Comparison of ENCODE assay signal across 26 cellular contexts in the genomic region with DNA sequence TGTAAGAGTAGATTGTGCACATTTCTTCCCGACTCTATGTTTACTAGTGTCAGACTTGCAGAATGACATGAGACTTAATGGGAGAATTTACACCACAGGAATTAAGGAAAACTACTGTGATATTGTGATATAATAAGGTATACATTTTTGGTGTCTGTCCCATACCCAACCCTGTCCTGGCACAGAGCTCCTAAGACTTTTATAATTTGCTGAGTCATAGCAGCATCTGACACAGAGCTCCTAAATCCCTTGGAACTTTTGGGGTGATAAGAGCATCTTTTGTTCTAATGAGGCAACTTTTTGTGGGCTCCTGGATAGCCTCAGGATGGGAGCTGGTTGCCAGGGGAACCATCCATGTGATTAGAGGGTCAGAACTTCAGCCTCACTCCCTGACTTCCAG.
"Had no signal": no experiment of that assay in that cellular context is flagged by ENCODE, and none has a peak within 500 bp of the region (broad histone marks: within the 10 kb centered on the region; RNA-seq: fewer than 3 reads in every experiment).

No MANE protein-coding gene starts in this region.

- H3K9ac ChIP-seq: neural progenitor cell, parathyroid adenoma had no signal

- H3K27me3 ChIP-seq: neural progenitor cell, ovary, stomach, thyroid gland, upper lobe of left lung, vagina had no signal

- H3K9me3 ChIP-seq: ovary, psoas muscle, stomach, thoracic aorta, thyroid gland, tibial nerve, upper lobe of left lung, vagina had no signal

- ATAC-seq: naive thymus-derived CD4-positive, alpha-beta T cell; natural killer cell; psoas muscle; right cardiac atrium; sciatic nerve; stimulated activated effector memory CD8-positive, alpha-beta T cell treated with anti-CD3 and anti-CD28 coated beads, Interleukin-12 subunit alpha, Interleukin-12 subunit beta, amount 100 ng/mL, for 72 hours; stimulated activated naive B cell treated with anti-CD40 and anti-IgM and Interleukin-4, amounts not matched to agents 10 μg/mL and 1 μg/mL and 100 μg/mL, for 72 hours had no signal

- H3K27ac ChIP-seq: neural progenitor cell, ovary, parathyroid adenoma, psoas muscle, skin epidermis, stomach, thoracic aorta, thyroid gland, tibial nerve, upper lobe of left lung, vagina had no signal

- FAIRE-seq: urothelium cell line had no signal

- H3K4me3 ChIP-seq: neural progenitor cell, ovary, psoas muscle, skin epidermis, stomach, thoracic aorta, thyroid gland, tibial nerve, upper lobe of left lung, vagina had no signal

- H3K4me1 ChIP-seq: neural progenitor cell, parathyroid adenoma, psoas muscle, stomach, thyroid gland, tibial nerve, upper lobe of left lung, vagina had no signal

- H3K36me3 ChIP-seq: neural progenitor cell, ovary, stomach, thoracic aorta, thyroid gland, tibial nerve, upper lobe of left lung, vagina had no signal

- H3K79me2 ChIP-seq: parathyroid adenoma had no signal

- H2AFZ ChIP-seq: neural progenitor cell, parathyroid adenoma had no signal

- H3K4me2 ChIP-seq: neural progenitor cell had no signal

- DNase-seq: naive thymus-derived CD4-positive, alpha-beta T cell; natural killer cell; occipital lobe; ovary; posterior cingulate gyrus; psoas muscle; right cardiac atrium; stimulated activated CD4-positive, alpha-beta T cell treated with anti-CD3 and anti-CD28 coated beads, Interleukin-15, amount 100 ng/mL, for 24 hours; stimulated activated CD4-positive, alpha-beta T cell treated with anti-CD3 and anti-CD28 coated beads, Interleukin-2, amount 100 ng/mL, for 24 hours; stimulated activated CD4-positive, alpha-beta T cell treated with anti-CD3 and anti-CD28 coated beads, Interleukin-2, amount 100 ng/mL, for 48 hours; stimulated activated CD4-positive, alpha-beta T cell treated with anti-CD3 and anti-CD28 coated beads, Interleukin-4, amount 100 ng/mL, for 24 hours; stimulated activated naive B cell treated with anti-CD40 and anti-IgM and Interleukin-4, amounts not matched to agents 10 μg/mL and 1 μg/mL and 100 μg/mL, for 72 hours; stimulated activated naive CD4-positive, alpha-beta T cell treated with Interleukin-2 at 50 U/mL for 16 hours; stomach; thyroid gland; trophoblast cell; upper lobe of left lung had no signal
